Comparison of ENCODE assay signal across 8 cellular contexts in genomic region chr11:76206327-76207081, GRCh38. TPM values are rescaled to one million over a fixed set of nuclear protein-coding genes. Genes with fewer than 3 reads are reported as not detected.
DNase-seq lines count a peak whose midpoint lies in the region; ATAC-seq, FAIRE-seq and TF ChIP-seq lines count a peak whose summit lies in the region.

WNT11 (minus strand) TSS chr11:76206502; CDS start chr11:76206407, 95 bp downstream.

- no peak for FAIRE-seq in GM12892 (lab: Jason Lieb, UNC)

- in situ Hi-C loops in G401 (cut with HindIII; ENCODE audit: low sequenced_read_pairs), result no loop called here

- H3K36me3 ChIP-seq in MG63 (no peaks in the 10 kb centered on the region), esophagus muscularis mucosa (no peaks in the 10 kb centered on the region)

- TF ChIP-seq POLR2A in esophagus muscularis mucosa (IDR thresholded peaks at IDR 0.05; ENCODE audit: low read depth) (no peak), GM12892 (IDR thresholded peaks at IDR 0.05; ENCODE audit: low read depth, low read length) (no peak)

- H3K9me3 Mint-ChIP-seq in natural killer cell, result no peaks in the 10 kb centered on the region

- WGBS in esophagus muscularis mucosa, result 0% methylated on average over 13 of the region's 80 CpGs

- TF ChIP-seq EP300 in esophagus muscularis mucosa (IDR thresholded peaks at IDR 0.05), result no peak

- peak within 1 kb of the TSS; percentile 44 for H3K4me3 ChIP-seq in MG63
- peak within 1 kb of the TSS; percentile 62 to 68 (median 65) for H3K4me3 ChIP-seq in esophagus muscularis mucosa

- intact Hi-C loops in esophagus muscularis mucosa (cut with DNase I), result loop anchor here (1.0 to 10.0 kb wide), 2 partner anchors 112 to 238 kb away; partner anchors contain the start of gene EMSY
- intact Hi-C loops in natural killer cell (cut with micrococcal nuclease), result loop anchor here (1.0 to 5.0 kb wide), 6 partner anchors 28 to 476 kb away; no protein-coding TSS in a partner anchor

- peaks cover 39 to 59% (median 57%) of the 10 kb centered on the region in 4 donors for H3K4me1 ChIP-seq in esophagus muscularis mucosa

- H3K36me3 Mint-ChIP-seq in natural killer cell, result no peaks in the 10 kb centered on the region

- peaks cover 18 to 42% of the 10 kb centered on the region in 2 donors for H3K27me3 Mint-ChIP-seq in natural killer cell (ENCODE audit: low read depth in 2 of 2)

- no peak for DNase-seq in G401 (ENCODE audit: low spot score)
- peak; percentile 39 for DNase-seq in MG63
- DNase-seq in activated CD4-positive, alpha-beta T cell treated with anti-CD3 and anti-CD28 coated beads for 48 hours, result peak; percentile 23
- no peak for DNase-seq in esophagus muscularis mucosa (ENCODE audit: extremely low spot score)
- peak; percentile 25 for DNase-seq in natural killer cell
- no peak for DNase-seq in globus pallidus (ENCODE audit: low spot score)
- no peak for DNase-seq in NCI-H446 treated with DMSO at 0.1 percent for 48 hours (lab: John Stamatoyannopoulos, UW)
- DNase-seq in GM12892 (ENCODE audit: insufficient read length), result no peak

- H3K27me3 ChIP-seq in MG63 (peaks cover 34% of the 10 kb centered on the region), esophagus muscularis mucosa (peaks cover 0 to 40% (median 0%) of the 10 kb centered on the region in 4 donors)

- ATAC-seq in natural killer cell, result peak; percentile 20 to 45 (median 30)

- TF ChIP-seq CTCF in esophagus muscularis mucosa (IDR thresholded peaks at IDR 0.05), result peak in 1 of 3 experiments; percentile 19
- TF ChIP-seq CTCF in natural killer cell (IDR thresholded peaks at IDR 0.05), result no peak

- H3K27ac Mint-ChIP-seq in natural killer cell, result peak within 1 kb of the TSS in 1 of 2 donors; percentile 38

- H3K9me3 ChIP-seq in MG63, result no peaks in the 10 kb centered on the region
- H3K9me3 ChIP-seq in esophagus muscularis mucosa, result no peaks in the 10 kb centered on the region

- peak within 1 kb of the TSS; percentile 93 for H3K4me3 Mint-ChIP-seq in natural killer cell

- H3K4me1 Mint-ChIP-seq in natural killer cell, result peaks cover 8 to 40% of the 10 kb centered on the region in 2 donors

- H3K27ac ChIP-seq in esophagus muscularis mucosa (replicated peaks in 1 of 4), result peak within 1 kb of the TSS in 2 of 4 donors; percentile 31 to 52

RNA-seq across cellular contexts. Expression of gene WNT11, which starts in this region (rescaled TPM):
- total RNA-seq in G401 (2014; rRNA removed; shearing (Covaris generic)), result 20.5 and 21.6 TPM in 2 replicates
- total RNA-seq in MG63 (2014; rRNA removed; shearing (Covaris generic); ENCODE audit: low replicate concordance), result not detected in 2 replicates
- total RNA-seq in esophagus muscularis mucosa (10 to 100 TPM in 2 of 4 donors, 1 to 10 TPM in 2; 3.7 to 11.0 (median 7.7) TPM), natural killer cell (1 to 10 TPM in 1 of 3 donors, under 1 TPM in 2; 0.47 to 1.3 (median 0.80) TPM)
- 1.0 TPM for polyA plus RNA-seq in GM12892 (2012; ENCODE audit: missing spikeins)

Comparison
In these comparisons a context has a peak if more than half of its experiments do, and no peak if none do; other contexts are left out.
1. Peak in DNase-seq and H3K4me3 ChIP-seq in MG63; RNA of the gene not detected or under 1 TPM.
2. DNase-seq: peak in activated CD4-positive, alpha-beta T cell treated with anti-CD3 and anti-CD28 coated beads for 48 hours (single experiment) and natural killer cell (single experiment); none in G401 (single experiment), esophagus muscularis mucosa (single experiment), globus pallidus (single experiment), NCI-H446 treated with DMSO at 0.1 percent for 48 hours (single experiment) and GM12892 (single experiment).